Comparison of ENCODE assay signal across 15 cellular contexts in the genomic region with DNA sequence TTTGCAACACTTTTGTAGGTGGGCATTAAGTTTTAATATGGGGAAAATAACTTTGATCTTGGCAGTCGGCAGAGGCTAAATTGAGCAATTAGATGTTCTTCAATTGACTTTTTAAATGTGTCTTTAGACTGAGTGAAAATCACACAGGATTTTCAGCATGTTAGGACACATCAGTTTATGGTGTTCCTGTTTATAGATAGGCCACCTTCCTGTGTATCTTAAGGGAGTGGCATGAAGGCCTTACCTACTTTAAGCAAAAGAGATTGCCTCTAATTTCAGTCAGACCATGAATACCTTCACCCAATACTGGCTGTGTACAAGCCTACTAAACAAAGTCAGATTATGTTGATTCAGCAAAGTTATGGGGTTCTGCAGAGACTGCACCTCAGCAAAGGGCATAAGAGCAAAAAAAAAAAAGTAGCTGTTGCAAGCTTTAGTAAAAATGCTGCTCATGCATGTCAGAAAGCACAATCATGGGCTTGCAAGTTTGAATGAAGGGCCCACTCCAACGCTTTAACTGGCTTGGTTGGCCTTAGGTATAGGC.
DNase-seq lines count a peak whose midpoint lies in the region; ATAC-seq, FAIRE-seq and TF ChIP-seq lines count a peak whose summit lies in the region.
"Had no signal": no experiment of that assay in that cellular context is flagged by ENCODE, and none has a peak within 500 bp of the region (broad histone marks: within the 10 kb centered on the region; RNA-seq: fewer than 3 reads in every experiment).

No MANE protein-coding gene starts in this region.

- no peaks in the 10 kb centered on the region for H3K36me3 ChIP-seq in K562 (ENCODE audit: control insufficient read depth, insufficient read depth, low read length)
- no peaks in the 10 kb centered on the region for H3K36me3 ChIP-seq in keratinocyte (ENCODE audit: control insufficient read depth in 2 of 2, extremely low read depth in 1 of 2, insufficient read depth in 2 of 2, low read length in 2 of 2)
- H3K36me3 ChIP-seq: BLaER1 treated with 17β-estradiol and CSF1 and Interleukin-3, amounts not matched to agents 10 nM and 100 nM; HAP-1 had no signal

- TF ChIP-seq EP300 in A549 (IDR thresholded peaks at IDR 0.05) (no peak), K562 (IDR thresholded peaks at IDR 0.05; ENCODE audit: low read length) (no peak)

- H3K4me1 ChIP-seq in A549 (no peaks in the 10 kb centered on the region), K562 (replicated peaks in 1 of 2; ENCODE audit: control insufficient read depth in 2 of 2, insufficient read depth in 2 of 2, low read length in 2 of 2) (no peaks in the 10 kb centered on the region), keratinocyte (ENCODE audit: control insufficient read depth, extremely low read depth, insufficient read depth, low read length) (peaks cover 5% of the 10 kb centered on the region)

- TF ChIP-seq CTCF in A549 (IDR thresholded peaks at IDR 0.05) = no peak
- TF ChIP-seq CTCF in K562 (IDR thresholded peaks at IDR 0.05 in 2 of 3, conservative IDR thresholded peaks at IDR 0.05 in 1 of 3; ENCODE audit: insufficient read depth in 2 of 3, low read depth in 1 of 3, low read length in 3 of 3) = no peak
- no peak for TF ChIP-seq CTCF in keratinocyte (optimal IDR thresholded peaks at IDR 0.05 in 1 of 3, IDR thresholded peaks at IDR 0.05 in 1 of 3, conservative IDR thresholded peaks at IDR 0.05 in 1 of 3; ENCODE audit: extremely low read depth in 1 of 3, insufficient read depth in 2 of 3, low read length in 3 of 3)

- CTCF ChIA-PET in A549 (lab: Yijun Ruan, JAX) (no interaction called here), K562 (lab: Yijun Ruan, JAX; ENCODE audit: low intra/inter-chr PET ratio) (no interaction called here)

- H3K27ac ChIP-seq in A549 (no peak overlapping the region), K562 (ENCODE audit: extremely low read depth, low read depth, low read length) (no peak overlapping the region), keratinocyte (ENCODE audit: control insufficient read depth, insufficient read depth, low read length) (no peak overlapping the region)
- H3K27ac ChIP-seq: BLaER1 treated with 17β-estradiol and CSF1 and Interleukin-3, amounts not matched to agents 10 nM and 100 nM had no signal

- H2AFZ ChIP-seq in K562 (ENCODE audit: low read depth, low read length) (no peak overlapping the region), keratinocyte (ENCODE audit: control insufficient read depth, low read length) (peak overlapping the region; percentile 31)

- H3K4me3 ChIP-seq in A549 = no peak overlapping the region
- H3K4me3 ChIP-seq in K562 = no peak overlapping the region
- no peak overlapping the region for H3K4me3 ChIP-seq in keratinocyte (ENCODE audit: control insufficient read depth in 2 of 3, extremely low read depth in 1 of 3, insufficient read depth in 2 of 3, low read depth in 1 of 3, low read length in 3 of 3)
- H3K4me3 ChIP-seq: BLaER1 treated with 17β-estradiol and CSF1 and Interleukin-3, amounts not matched to agents 10 nM and 100 nM; HAP-1 had no signal

- H3K27me3 ChIP-seq in K562 (ENCODE audit: control insufficient read depth in 2 of 2, insufficient read depth in 2 of 2, low read length in 2 of 2) (no peaks in the 10 kb centered on the region), keratinocyte (ENCODE audit: control insufficient read depth, extremely low read depth, insufficient read depth, low read length) (no peaks in the 10 kb centered on the region)
- H3K27me3 ChIP-seq: BLaER1 treated with 17β-estradiol and CSF1 and Interleukin-3, amounts not matched to agents 10 nM and 100 nM had no signal

- intact Hi-C loops in K562 (cut with micrococcal nuclease) = no loop called here
- intact Hi-C loops in cardiac septum (cut with DNase I) = no loop called here

- no peak for TF ChIP-seq RAD21 in A549 (conservative IDR thresholded peaks at IDR 0.05 in 1 of 2, IDR thresholded peaks at IDR 0.05 in 1 of 2)
- no peak for TF ChIP-seq RAD21 in K562 (CRISPR knock-in tag; conservative IDR thresholded peaks at IDR 0.05 in 1 of 2, IDR thresholded peaks at IDR 0.05 in 1 of 2)

- DNase-seq in A549 (ENCODE audit: low read depth in 1 of 2, low spot score in 1 of 2) (no peak), K562 (ENCODE audit: extremely low read depth in 1 of 4, low spot score in 3 of 4) (no peak), keratinocyte (ENCODE audit: low read depth, low spot score) (no peak), urothelium cell line (ENCODE audit: low spot score) (no peak), cardiac septum (ENCODE audit: low spot score) (no peak)
- DNase-seq: 8988T; Calu3; CD8-positive, alpha-beta T cell; DMS79 treated with DMSO at 0.1 percent for 48 hours; GF-D8 had no signal

- H4K20me1 ChIP-seq in K562 (replicated peaks; ENCODE audit: control insufficient read depth, insufficient read depth, low read length) (no peaks in the 10 kb centered on the region), keratinocyte (ENCODE audit: control insufficient read depth, extremely low read depth, insufficient read depth, low read length) (no peaks in the 10 kb centered on the region)
- H4K20me1 ChIP-seq: BLaER1 treated with 17β-estradiol and CSF1 and Interleukin-3, amounts not matched to agents 10 nM and 100 nM had no signal

- dilution Hi-C loops in keratinocyte (cut with MboI; ENCODE audit: extremely low pct_ligation_motif_present, low sequenced_read_pairs) = no loop called here

- in situ Hi-C loops in K562 (cut with MboI) = no loop called here

- TF ChIP-seq POLR2A in A549 (IDR thresholded peaks at IDR 0.05; ENCODE audit: low read length) (no peak), K562 (conservative IDR thresholded peaks at IDR 0.05) (no peak)

- H3K4me2 ChIP-seq in A549 (no peak overlapping the region), K562 (ENCODE audit: insufficient read depth, low read length) (no peak overlapping the region), keratinocyte (ENCODE audit: control insufficient read depth, extremely low read depth, insufficient read depth, low read depth, low read length) (no peak overlapping the region)
- H3K4me2 ChIP-seq: BLaER1 treated with 17β-estradiol and CSF1 and Interleukin-3, amounts not matched to agents 10 nM and 100 nM had no signal

- WGBS in A549 (ENCODE audit: missing lambda C conversion rate) = 55% methylated on average over 2 of the region's 2 CpGs
- WGBS in K562 (ENCODE audit: insufficient coverage, low coverage, missing lambda C conversion rate) = 4% methylated on average over 2 of the region's 2 CpGs

- H3K9me3 ChIP-seq in A549 = no peaks in the 10 kb centered on the region
- no peaks in the 10 kb centered on the region for H3K9me3 ChIP-seq in K562 (replicated peaks; ENCODE audit: control insufficient read depth, insufficient read depth, low read depth, low read length)
- H3K9me3 ChIP-seq in keratinocyte (ENCODE audit: control insufficient read depth, low read depth, low read length) = no peaks in the 10 kb centered on the region
- H3K9me3 ChIP-seq: BLaER1 treated with 17β-estradiol and CSF1 and Interleukin-3, amounts not matched to agents 10 nM and 100 nM; HAP-1 had no signal

- no peak overlapping the region for H3K9ac ChIP-seq in K562 (ENCODE audit: insufficient read depth in 1 of 2, low read depth in 2 of 2, low read length in 2 of 2)
- no peak overlapping the region for H3K9ac ChIP-seq in keratinocyte (ENCODE audit: control insufficient read depth, extremely low read depth, insufficient read depth, low read length)
- H3K9ac ChIP-seq: BLaER1 treated with 17β-estradiol and CSF1 and Interleukin-3, amounts not matched to agents 10 nM and 100 nM had no signal

- POLR2A ChIA-PET in A549 (lab: Yijun Ruan, JAX) = no interaction called here
- POLR2A ChIA-PET in K562 (lab: Yijun Ruan, JAX) = no interaction called here

- no peaks in the 10 kb centered on the region for H3K79me2 ChIP-seq in K562 (ENCODE audit: control insufficient read depth, insufficient read depth, low read length)
- H3K79me2 ChIP-seq in keratinocyte (ENCODE audit: control insufficient read depth, insufficient read depth, low read length) = no peaks in the 10 kb centered on the region

- FAIRE-seq in A549 (lab: Jason Lieb, UNC) (no peak), K562 (lab: Jason Lieb, UNC) (no peak), keratinocyte (lab: Jason Lieb, UNC) (no peak), urothelium cell line (lab: Jason Lieb, UNC) (peak; percentile 9)
- FAIRE-seq: GM19239 had no signal

- ATAC-seq in A549 (no peak), K562 (no peak), GM18498 (IDR thresholded peaks at IDR 0.05; ENCODE audit: unreplicated experiment) (no peak), GM18511 (IDR thresholded peaks at IDR 0.05; ENCODE audit: unreplicated experiment) (no peak)
- ATAC-seq: CD8-positive, alpha-beta T cell had no signal

- H3K9me1 ChIP-seq in K562 (ENCODE audit: control insufficient read depth, insufficient read depth, low read length) (no peaks in the 10 kb centered on the region), keratinocyte (ENCODE audit: control insufficient read depth, extremely low read depth, insufficient read depth, low read length) (no peaks in the 10 kb centered on the region)

- no TSS peak for BruUV-seq in K562 (replicated peaks; lab: Mats Ljungman, UMichigan)

TF ChIP-seq in A549, 52 proteins besides CTCF, POLR2A, EP300 and RAD21:
- TF ChIP-seq MAFK (IDR thresholded peaks at IDR 0.05; ENCODE audit: partially characterized antibody) = peak; percentile 25
- TF ChIP-seq MYC (IDR thresholded peaks at IDR 0.05; ENCODE audit: borderline replicate concordance, low read length) = no peak

TF ChIP-seq in K562, 482 proteins besides CTCF, POLR2A, EP300 and RAD21:
- TF ChIP-seq PHTF2 (CRISPR knock-in tag; IDR thresholded peaks at IDR 0.05) (no peak), MAFF (IDR thresholded peaks at IDR 0.05; ENCODE audit: low read length) (peak; percentile 2; the same call in 1 of the 2 replicates), ZNF316 (IDR thresholded peaks at IDR 0.05) (peak; percentile 18; the same call in 1 of the 2 replicates)
